Comparison of ENCODE assay signal across 8 cellular contexts in genomic region chrX:68828740-68829593, GRCh38. TPM values are rescaled to one million over a fixed set of nuclear protein-coding genes. Genes with fewer than 3 reads are reported as not detected.
DNase-seq lines count a peak whose midpoint lies in the region; ATAC-seq lines count a peak whose summit lies in the region.

EFNB1 (plus strand) TSS chrX:68829021; CDS start chrX:68829777, 756 bp downstream.

- WGBS in aorta, 2 donors, result 0 to 39% methylated on average over 80 to 82 of the region's 82 CpGs

- DNase-seq in NCI-H187 (lab: John Stamatoyannopoulos, UW) (peak; percentile 16 to 62), T-helper 9 cell (peak; percentile 72), astrocyte of the hippocampus (ENCODE audit: low read depth, low spot score) (peak; percentile 97), hepatic stellate cell (ENCODE audit: low spot score) (peak; percentile 86), renal cortical epithelial cell (ENCODE audit: low read depth) (peak; percentile 88), aorta (peak; percentile 94 to 95)

- intact Hi-C loops in aorta (cut with DNase I), result loop anchor here (2.0 to 5.0 kb wide), 4 partner anchors 232 to 464 kb away; partner anchors contain the start of gene PJA1 (in 1 of the 2)

- no peaks in the 10 kb centered on the region for H3K36me3 ChIP-seq in aorta (ENCODE audit: control insufficient read depth in 1 of 2, insufficient read depth in 2 of 2, low read length in 1 of 2)

- H3K4me3 ChIP-seq in aorta (ENCODE audit: low read length in 2 of 2), result peak within 1 kb of the TSS; percentile 56 to 63

- peak; percentile 97 for ATAC-seq in GM18498 (IDR thresholded peaks at IDR 0.05; ENCODE audit: unreplicated experiment)
- ATAC-seq in HG02884 (IDR thresholded peaks at IDR 0.05; ENCODE audit: unreplicated experiment), result peak; percentile 95
- ATAC-seq in aorta (ENCODE audit: low FRiP score), result peak; percentile 93

- peak within 1 kb of the TSS in 1 of 2 donors; percentile 24 for H3K27ac ChIP-seq in aorta (ENCODE audit: low read depth in 1 of 2, low read length in 2 of 2)

- no peaks in the 10 kb centered on the region for H3K4me1 ChIP-seq in aorta (ENCODE audit: control insufficient read depth in 1 of 2, insufficient read depth in 2 of 2, low read length in 2 of 2)

- no peaks in the 10 kb centered on the region for H3K9me3 ChIP-seq in aorta (ENCODE audit: control insufficient read depth, low read length)

- no peaks in the 10 kb centered on the region for H3K27me3 ChIP-seq in aorta (ENCODE audit: control insufficient read depth in 1 of 2, insufficient read depth in 2 of 2, low read length in 1 of 2)

RNA-seq across cellular contexts. Expression of gene EFNB1, which starts in this region (rescaled TPM):
- 79.7 and 110 TPM in 2 replicates for total RNA-seq in renal cortical epithelial cell
- 10 to 100 TPM; 17.0 to 24.0 TPM for total RNA-seq in aorta
- 1 to 10 TPM; 3.6 to 5.6 TPM for polyA plus RNA-seq in aorta

Comparison
In these comparisons a context has a peak if more than half of its experiments do, and no peak if none do; other contexts are left out.
1. DNase-seq: peak in every context shown above with its lines; median percentile 97 in astrocyte of the hippocampus; 94 in aorta; 88 in renal cortical epithelial cell; 86 in hepatic stellate cell; 72 in T-helper 9 cell; 39 in NCI-H187.